ENCODE assay signal across 1 cellular context in genomic region chr1:222906271-222906739, GRCh38.
TF ChIP-seq lines count a peak whose summit lies in the region.
"Not testable (repeated sequence)": the region's sequence is repeated elsewhere in the genome, so short reads cannot be mapped to it uniquely, and the experiment has no call there.

No MANE protein-coding gene starts in this region.

TF ChIP-seq in K562, 482 proteins besides CTCF, POLR2A, EP300 and RAD21 (continued from another document and continues in another):
- peak; percentile 90 for TF ChIP-seq HOMEZ (CRISPR knock-in tag; IDR thresholded peaks at IDR 0.05)
- TF ChIP-seq ERF (CRISPR knock-in tag; IDR thresholded peaks at IDR 0.05): peak; percentile 95
- not testable (repeated sequence) for TF ChIP-seq PBX2 (CRISPR knock-in tag; IDR thresholded peaks at IDR 0.05; ENCODE audit: low read depth); TEAD4 (CRISPR knock-in tag; IDR thresholded peaks at IDR 0.05; ENCODE audit: borderline replicate concordance); NR2C2 (CRISPR knock-in tag; IDR thresholded peaks at IDR 0.05)
- peak; percentile 65 for TF ChIP-seq PBX2 (tag; conservative IDR thresholded peaks at IDR 0.05; ENCODE audit: low read depth)
- peak; percentile 95 for TF ChIP-seq ZNF584 (CRISPR knock-in tag; IDR thresholded peaks at IDR 0.05; ENCODE audit: low read depth)
- TF ChIP-seq TSHZ1 (CRISPR knock-in tag; IDR thresholded peaks at IDR 0.05): peak; percentile 86
- peak; percentile 32; the same call in 1 of the 2 replicates for TF ChIP-seq TEAD4 (IDR thresholded peaks at IDR 0.05; ENCODE audit: low read length)
- peak; percentile 81 for TF ChIP-seq NR2C2 (tag; IDR thresholded peaks at IDR 0.05)
- TF ChIP-seq CREB5 (CRISPR knock-in tag; IDR thresholded peaks at IDR 0.05): peak; percentile 65; the same call in 1 of the 2 replicates
- TF ChIP-seq ZNF395 (CRISPR knock-in tag; IDR thresholded peaks at IDR 0.05): peak; percentile 99
- peak; percentile 67 for TF ChIP-seq CXXC5 (CRISPR knock-in tag; IDR thresholded peaks at IDR 0.05)
- peak; percentile 92 for TF ChIP-seq BCL6 (CRISPR knock-in tag; IDR thresholded peaks at IDR 0.05)
- peak; percentile 86; the same call in 1 of the 2 replicates for TF ChIP-seq ELK3 (CRISPR knock-in tag; IDR thresholded peaks at IDR 0.05)
- TF ChIP-seq ESRRA (IDR thresholded peaks at IDR 0.05; ENCODE audit: borderline replicate concordance, low read depth): peak; percentile 93
- TF ChIP-seq GMEB1 (CRISPR knock-in tag; IDR thresholded peaks at IDR 0.05): peak; percentile 43; the same call in 1 of the 2 replicates
- peak; percentile 47; the same call in 1 of the 2 replicates for TF ChIP-seq HINFP (tag; conservative IDR thresholded peaks at IDR 0.05; ENCODE audit: low read depth)
- peak; percentile 91 for TF ChIP-seq MECOM (CRISPR knock-in tag; IDR thresholded peaks at IDR 0.05)
- TF ChIP-seq ELF2 (CRISPR knock-in tag; IDR thresholded peaks at IDR 0.05): 0 out of 2 replicates have a peak, but pooled peaks have one; percentile 42
- TF ChIP-seq ZNF639 (CRISPR knock-in tag; conservative IDR thresholded peaks at IDR 0.05 in 1 of 2, IDR thresholded peaks at IDR 0.05 in 1 of 2): peak in 1 of 2 experiments; percentile 99; a peak in 2 of 4 replicates
- peak; percentile 99 for TF ChIP-seq ZNF175 (CRISPR knock-in tag; IDR thresholded peaks at IDR 0.05; ENCODE audit: low read depth)
- TF ChIP-seq PTTG1 (tag; IDR thresholded peaks at IDR 0.05; ENCODE audit: low read depth): peak; percentile 78
- peak; percentile 90; the same call in 1 of the 2 replicates for TF ChIP-seq ZNF212 (CRISPR knock-in tag; IDR thresholded peaks at IDR 0.05)
- peak; percentile 94 for TF ChIP-seq HDAC8 (tag; IDR thresholded peaks at IDR 0.05)
- TF ChIP-seq FOXO4 (CRISPR knock-in tag; IDR thresholded peaks at IDR 0.05): peak; percentile 91
- TF ChIP-seq ZNF644 (tag; IDR thresholded peaks at IDR 0.05; ENCODE audit: low read depth): peak; percentile 98
- TF ChIP-seq ZBTB34 (CRISPR knock-in tag; IDR thresholded peaks at IDR 0.05): peak; percentile 56; the same call in 1 of the 2 replicates
- TF ChIP-seq GABPA (tag; conservative IDR thresholded peaks at IDR 0.05; ENCODE audit: low read depth): peak; percentile 57
- peak; percentile 57 for TF ChIP-seq ZNF507 (tag; conservative IDR thresholded peaks at IDR 0.05)
- 0 out of 2 replicates have a peak, but pooled peaks have one; percentile 44 for TF ChIP-seq ZNF707 (CRISPR knock-in tag; conservative IDR thresholded peaks at IDR 0.05)
- TF ChIP-seq NFXL1 (CRISPR knock-in tag; IDR thresholded peaks at IDR 0.05): 0 out of 2 replicates have a peak, but pooled peaks have one; percentile 39
- peak; percentile 92; the same call in 1 of the 2 replicates for TF ChIP-seq ILK (tag; IDR thresholded peaks at IDR 0.05; ENCODE audit: borderline replicate concordance, low read depth)
- peak; percentile 73; the same call in 1 of the 2 replicates for TF ChIP-seq ESRRB (CRISPR knock-in tag; IDR thresholded peaks at IDR 0.05; ENCODE audit: borderline replicate concordance)
- peak; percentile 72; the same call in 1 of the 2 replicates for TF ChIP-seq TCFL5 (CRISPR knock-in tag; conservative IDR thresholded peaks at IDR 0.05)
- TF ChIP-seq ZFPM2 (CRISPR knock-in tag; IDR thresholded peaks at IDR 0.05): peak; percentile 45; the same call in 1 of the 2 replicates
- peak; percentile 91 for TF ChIP-seq SMAD4 (CRISPR knock-in tag; conservative IDR thresholded peaks at IDR 0.05)
- TF ChIP-seq ZNF668 (CRISPR knock-in tag; IDR thresholded peaks at IDR 0.05): peak; percentile 94
- TF ChIP-seq GTF2A2 (tag; IDR thresholded peaks at IDR 0.05): peak; percentile 97
